Comparison of ENCODE assay signal across 25 cellular contexts in genomic region chr22:22093743-22094142, GRCh38.
A peak's percentile ranks its signal among the peaks of the same experiment; 100 is the strongest.
DNase-seq lines count a peak whose midpoint lies in the region; ATAC-seq, FAIRE-seq and TF ChIP-seq lines count a peak whose summit lies in the region.
"Had no signal": no experiment of that assay in that cellular context is flagged by ENCODE, and none has a peak within 500 bp of the region (broad histone marks: within the 10 kb centered on the region; RNA-seq: fewer than 3 reads in every experiment).

No MANE protein-coding gene starts in this region.

- TF ChIP-seq RAD21 in H1 (IDR thresholded peaks at IDR 0.05 in 1 of 2, conservative IDR thresholded peaks at IDR 0.05 in 1 of 2; ENCODE audit: low read depth in 2 of 2, low read length in 2 of 2): no peak

- H3K4me1 ChIP-seq in OCI-LY3 (ENCODE audit: low read length) (peaks cover 30% of the 10 kb centered on the region), H1 (replicated peaks in 1 of 4; ENCODE audit: control insufficient read depth in 3 of 4, insufficient read depth in 4 of 4, low read length in 3 of 4) (no peaks in the 10 kb centered on the region)
- H3K4me1 ChIP-seq: A549, BE2C, HAP-1 had no signal

- no peak overlapping the region for H2BK15ac ChIP-seq in H1 (ENCODE audit: low read length)

- POLR2A ChIA-PET in H1 (lab: Charles Lee; ENCODE audit: partially characterized antibody): no interaction called here

- no peak overlapping the region for H3K56ac ChIP-seq in H1 (replicated peaks; ENCODE audit: insufficient read length, low read depth, low read length)

- no peak for TF ChIP-seq EP300 in H1 (IDR thresholded peaks at IDR 0.05; ENCODE audit: borderline replicate concordance in 1 of 2, low read depth in 2 of 2, low read length in 2 of 2)

- H2BK20ac ChIP-seq in H1 (ENCODE audit: low read length): no peak overlapping the region

- H3K14ac ChIP-seq in H1 (ENCODE audit: insufficient read length): no peak overlapping the region

- TF ChIP-seq CTCF in OCI-LY3 (IDR thresholded peaks at IDR 0.05; ENCODE audit: low read depth, low read length) (no peak), H1 (IDR thresholded peaks at IDR 0.05; ENCODE audit: control extremely low read depth in 1 of 3, insufficient read depth in 1 of 3, low read depth in 1 of 3, low read length in 3 of 3) (no peak)

- H3K4me2 ChIP-seq in OCI-LY3 (ENCODE audit: low read length) (peak overlapping the region; percentile 13; the same call in 1 of the 2 replicates), H1 (ENCODE audit: insufficient read depth in 1 of 2, low read depth in 2 of 2, low read length in 2 of 2) (no peak overlapping the region)
- H3K4me2 ChIP-seq: A549; BLaER1 treated with 17β-estradiol and CSF1 and Interleukin-3, amounts not matched to agents 10 nM and 100 nM had no signal

- H2BK12ac ChIP-seq in H1 (ENCODE audit: low read depth, low read length): no peak overlapping the region

- H3K9me3 ChIP-seq in OCI-LY3 (ENCODE audit: insufficient read depth, low read length): peaks cover 19% of the 10 kb centered on the region; the same call in 1 of the 2 replicates
- no peaks in the 10 kb centered on the region for H3K9me3 ChIP-seq in H1 (ENCODE audit: insufficient read depth in 2 of 2, low read depth in 1 of 2, low read length in 1 of 2)
- H3K9me3 ChIP-seq: BE2C, HAP-1 had no signal

- H3K36me3 ChIP-seq in OCI-LY3 (replicated peaks; ENCODE audit: low read depth, low read length) (peaks cover 11% of the 10 kb centered on the region), H1 (ENCODE audit: control insufficient read depth in 2 of 4, insufficient read depth in 4 of 4, low read length in 3 of 4) (no peaks in the 10 kb centered on the region)
- H3K36me3 ChIP-seq: BE2C; BLaER1 treated with 17β-estradiol and CSF1 and Interleukin-3, amounts not matched to agents 10 nM and 100 nM; HAP-1 had no signal

- H4K20me1 ChIP-seq in OCI-LY3 (ENCODE audit: insufficient read depth, low read length): no peaks in the 10 kb centered on the region
- H4K20me1 ChIP-seq in H1 (replicated peaks in 1 of 2; ENCODE audit: control insufficient read depth in 1 of 2, insufficient read depth in 2 of 2, low read length in 2 of 2): peaks cover 0 to 6% of the 10 kb centered on the region in 2 experiments
- H4K20me1 ChIP-seq: BLaER1 treated with 17β-estradiol and CSF1 and Interleukin-3, amounts not matched to agents 10 nM and 100 nM had no signal

- H3K23me2 ChIP-seq in H1 (ENCODE audit: low read depth, low read length): no peaks in the 10 kb centered on the region

- no peak overlapping the region for H2AFZ ChIP-seq in OCI-LY3 (ENCODE audit: low read depth, low read length)
- no peak overlapping the region for H2AFZ ChIP-seq in H1 (ENCODE audit: low read length)
- H2AFZ ChIP-seq: GM23248 had no signal

- WGBS in H1 (ENCODE audit: extremely low coverage in 1 of 2, insufficient coverage in 1 of 2, insufficient read length in 1 of 2, insufficient replicate concordance in 2 of 2, low coverage in 1 of 2, low lambda C conversion rate in 2 of 2, missing lambda C conversion rate in 1 of 2), 2 experiments: 79% methylated on average over 1 of the region's 1 CpG; no CpG with 5 or more reads in 1 of the 2 experiments

- no peak overlapping the region for H3K4ac ChIP-seq in H1 (replicated peaks; ENCODE audit: insufficient read length, low read depth, low read length)

- ATAC-seq in activated CD4-positive, CD25-positive, alpha-beta regulatory T cell treated with anti-CD3 and anti-CD28 coated beads, Interleukin-2, amount 50 U/mL, for 24 hours: no peak
- no peak for ATAC-seq in left ventricle myocardium superior
- ATAC-seq: A549 had no signal

- no peak overlapping the region for H3K23ac ChIP-seq in H1 (ENCODE audit: insufficient read length)

- H3K18ac ChIP-seq in H1 (ENCODE audit: extremely low read depth, low read length): no peak overlapping the region

- H3K4me3 ChIP-seq in OCI-LY3 (ENCODE audit: low read length): no peak overlapping the region
- no peak overlapping the region for H3K4me3 ChIP-seq in H1 (ENCODE audit: extremely low read depth in 1 of 4, insufficient read depth in 2 of 4, low read depth in 3 of 4, low read length in 4 of 4)
- H3K4me3 ChIP-seq: A549; BLaER1 treated with 17β-estradiol and CSF1 and Interleukin-3, amounts not matched to agents 10 nM and 100 nM; GM23248; HAP-1 had no signal

- no peak overlapping the region for H4K91ac ChIP-seq in H1 (replicated peaks; ENCODE audit: insufficient read length, low read length)

- no peak overlapping the region for H4K8ac ChIP-seq in H1 (ENCODE audit: extremely low read depth, insufficient read depth, low read length)

- H2BK5ac ChIP-seq in H1 (ENCODE audit: low read depth, low read length): no peak overlapping the region

- H4K5ac ChIP-seq in H1 (ENCODE audit: insufficient read length, low read depth, low read length): no peak overlapping the region

- H3K9ac ChIP-seq in OCI-LY3 (ENCODE audit: low read length): no peak overlapping the region
- H3K9ac ChIP-seq in H1 (replicated peaks in 1 of 4; ENCODE audit: extremely low read depth in 1 of 4, low read depth in 3 of 4, low read length in 3 of 4): no peak overlapping the region
- H3K9ac ChIP-seq: BLaER1 treated with 17β-estradiol and CSF1 and Interleukin-3, amounts not matched to agents 10 nM and 100 nM; GM23248 had no signal

- H3K79me2 ChIP-seq in OCI-LY3 (ENCODE audit: low read length): no peaks in the 10 kb centered on the region
- H3K79me2 ChIP-seq in H1 (ENCODE audit: control insufficient read depth in 1 of 2, insufficient read depth in 2 of 2, low read length in 2 of 2): no peaks in the 10 kb centered on the region

- H3K27ac ChIP-seq in OCI-LY3 (ENCODE audit: low read length) (no peak overlapping the region), H1 (ENCODE audit: low read depth, low read length) (no peak overlapping the region)
- H3K27ac ChIP-seq: A549; BLaER1 treated with 17β-estradiol and CSF1 and Interleukin-3, amounts not matched to agents 10 nM and 100 nM; GM23248 had no signal

- FAIRE-seq in GM12891 (lab: Jason Lieb, UNC) (peak; percentile 63), H1 (lab: Jason Lieb, UNC) (no peak), GM12892 (lab: Jason Lieb, UNC) (no peak)
- FAIRE-seq: A549, D721Med, G401.6, GM19239, H54 had no signal

- no peaks in the 10 kb centered on the region for H3K79me1 ChIP-seq in H1 (ENCODE audit: low read depth, low read length)

- CTCF ChIA-PET in H1 (lab: Charles Lee; ENCODE audit: partially characterized antibody): no interaction called here

- H2BK120ac ChIP-seq in H1 (replicated peaks; ENCODE audit: low read depth, low read length): no peak overlapping the region

- DNase-seq in GM12891 (ENCODE audit: insufficient read length, low spot score): no peak
- no peak for DNase-seq in H1 (ENCODE audit: low read depth in 1 of 2, low spot score in 2 of 2)
- no peak for DNase-seq in GM12892 (ENCODE audit: insufficient read length)
- no peak for DNase-seq in left ventricle myocardium superior
- no peak for DNase-seq in DMS114 treated with DMSO at 0.1 percent for 48 hours (lab: John Stamatoyannopoulos, UW; ENCODE audit: unreplicated experiment)
- DNase-seq: 8988T; ACHN; AML-193; BE2C; CD4-positive, alpha-beta T cell; CD8-positive, alpha-beta memory T cell; DMS 273 treated with DMSO at 0.1 percent for 48 hours; DMS53; DMS79 treated with DMSO at 0.1 percent for 48 hours; GM23248; HFFc6 had no signal

- intact Hi-C loops in left ventricle myocardium superior (cut with micrococcal nuclease): no loop called here

- H3K27me3 ChIP-seq in OCI-LY3 (ENCODE audit: low read depth, low read length) (no peaks in the 10 kb centered on the region), H1 (replicated peaks in 1 of 4; ENCODE audit: control insufficient read depth in 3 of 4, extremely low read depth in 1 of 4, insufficient read depth in 3 of 4, low read length in 3 of 4) (peaks cover 74 to 100% (median 98%) of the 10 kb centered on the region in 4 experiments)
- H3K27me3 ChIP-seq: BLaER1 treated with 17β-estradiol and CSF1 and Interleukin-3, amounts not matched to agents 10 nM and 100 nM had no signal

- no peak overlapping the region for H2AK5ac ChIP-seq in H1 (ENCODE audit: low read depth, low read length)

- TF ChIP-seq POLR2A in GM12891 (IDR thresholded peaks at IDR 0.05; ENCODE audit: low read depth, low read length): no peak
- TF ChIP-seq POLR2A in H1 (IDR thresholded peaks at IDR 0.05; ENCODE audit: control extremely low read depth in 1 of 2, low read depth in 2 of 2, low read length in 2 of 2): no peak
- no peak for TF ChIP-seq POLR2A in GM12892 (IDR thresholded peaks at IDR 0.05; ENCODE audit: low read depth, low read length)

TF ChIP-seq in GM12891, 5 proteins besides CTCF, POLR2A, EP300 and RAD21:
- no peak for TF ChIP-seq TAF1 (IDR thresholded peaks at IDR 0.05; ENCODE audit: low read depth, low read length)
- TF ChIP-seq SPI1 (IDR thresholded peaks at IDR 0.05; ENCODE audit: low read depth, low read length): no peak
- TF ChIP-seq POU2F2 (IDR thresholded peaks at IDR 0.05; ENCODE audit: low read depth, low read length): no peak
- TF ChIP-seq PAX5 (IDR thresholded peaks at IDR 0.05; ENCODE audit: insufficient read depth, low read length, severe bottlenecking): no peak
- no peak for TF ChIP-seq POLR2AphosphoS5 (IDR thresholded peaks at IDR 0.05; ENCODE audit: low read depth, low read length)

TF ChIP-seq in H1, 55 proteins besides CTCF, POLR2A, EP300 and RAD21:
- TF ChIP-seq RNF2 (IDR thresholded peaks at IDR 0.05; ENCODE audit: borderline replicate concordance, low read depth, low read length, missing control alignments, poor library complexity, severe bottlenecking): no peak
- TF ChIP-seq EGR1 (IDR thresholded peaks at IDR 0.05; ENCODE audit: borderline replicate concordance, low read depth, low read length): no peak
- no peak for TF ChIP-seq SIRT6 (IDR thresholded peaks at IDR 0.05; ENCODE audit: low read length)
- no peak for TF ChIP-seq SIX5 (IDR thresholded peaks at IDR 0.05; ENCODE audit: low read depth, low read length)
- no peak for TF ChIP-seq CBX5 (IDR thresholded peaks at IDR 0.05; ENCODE audit: low read depth, low read length)
- TF ChIP-seq SUZ12 (IDR thresholded peaks at IDR 0.05; ENCODE audit: low read length): 0 out of 2 replicates have a peak, but pooled peaks have one; percentile 7
- TF ChIP-seq EZH2 (IDR thresholded peaks at IDR 0.05; ENCODE audit: low read depth, low read length, severe bottlenecking): peak; percentile 12
- no peak for TF ChIP-seq KDM4A (IDR thresholded peaks at IDR 0.05; ENCODE audit: low read depth, low read length, severe bottlenecking)
- TF ChIP-seq TAF1 (IDR thresholded peaks at IDR 0.05; ENCODE audit: low read depth, low read length): no peak
- no peak for TF ChIP-seq ZNF274 (IDR thresholded peaks at IDR 0.05; ENCODE audit: borderline replicate concordance, extremely low read depth, low read length)
